27 cellular contexts compared by ENCODE assay signal in the genomic region with DNA sequence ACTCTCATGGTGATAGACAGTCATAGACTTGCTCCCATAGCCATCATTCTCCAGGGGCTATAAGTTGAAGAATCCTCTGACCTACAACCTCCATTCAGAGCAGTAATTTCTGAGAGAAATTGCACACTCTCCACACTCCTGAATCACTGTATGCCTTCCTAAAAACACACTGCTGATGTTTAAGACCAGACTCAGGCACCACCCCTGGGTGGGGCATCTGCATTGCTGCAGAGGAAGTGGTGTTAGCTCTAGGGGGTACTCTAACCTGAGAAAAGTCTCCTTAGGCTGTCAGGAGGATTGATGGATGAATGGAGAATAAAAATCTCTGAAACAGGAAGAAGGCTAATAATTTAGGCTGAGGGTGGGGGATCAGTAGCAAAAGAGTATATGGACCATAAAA.
"Had no signal": no experiment of that assay in that cellular context is flagged by ENCODE, and none has a peak within 500 bp of the region (broad histone marks: within the 10 kb centered on the region; RNA-seq: fewer than 3 reads in every experiment).

No MANE protein-coding gene starts in this region.

- H3K4me1 Mint-ChIP-seq: memory B cell, naive B cell, nephron, neural progenitor cell had no signal

- ATAC-seq: foreskin keratinocyte, gastroesophageal sphincter, heart left ventricle, left cardiac atrium, left ventricle myocardium superior, lower lobe of right lung, sciatic nerve had no signal

- H3K4me1 ChIP-seq: esophagus muscularis mucosa, gastroesophageal sphincter, heart left ventricle, lower lobe of right lung, neural progenitor cell, prostate gland, right atrium auricular region, stomach, thyroid gland had no signal

- H3K4me3 Mint-ChIP-seq: memory B cell, naive B cell, nephron, neural progenitor cell, type B pancreatic cell had no signal

- H3K4me3 ChIP-seq: coronary artery, esophagus muscularis mucosa, gastroesophageal sphincter, heart left ventricle, hepatocyte, lower lobe of right lung, neural progenitor cell, prostate gland, right atrium auricular region, smooth muscle cell, stomach, thyroid gland had no signal

- H3K27ac Mint-ChIP-seq: memory B cell, naive B cell, nephron, neural progenitor cell, type B pancreatic cell had no signal

- H3K9me3 Mint-ChIP-seq: memory B cell, naive B cell had no signal

- DNase-seq: dermis blood vessel endothelial cell; effector memory CD4-positive, alpha-beta T cell; foreskin keratinocyte; heart left ventricle; left cardiac atrium; left ventricle myocardium superior; lower lobe of right lung; naive B cell; stimulated activated CD4-positive, alpha-beta T cell treated with anti-CD3 and anti-CD28 coated beads, Interleukin-12 subunit alpha, Interleukin-12 subunit beta, amount 100 ng/mL, for 4 hours; stimulated activated CD4-positive, alpha-beta T cell treated with anti-CD3 and anti-CD28 coated beads, Interleukin-1b, Interleukin-23, amount 100 ng/mL, for 48 hours; stimulated activated CD4-positive, alpha-beta T cell treated with anti-CD3 and anti-CD28 coated beads, Interleukin-4, amount 100 ng/mL, for 1 hour; stimulated activated CD8-positive, alpha-beta memory T cell treated with anti-CD3 and anti-CD28 coated beads, Interleukin-4, amount 100 ng/mL, for 48 hours; stimulated activated naive CD4-positive, alpha-beta T cell treated with Interleukin-2 at 50 U/mL for 16 hours; stomach; thyroid gland had no signal

- H3K36me3 Mint-ChIP-seq: memory B cell, naive B cell, neural progenitor cell had no signal

- H3K9me3 ChIP-seq: lower lobe of right lung, prostate gland, thyroid gland had no signal

- H3K27ac ChIP-seq: coronary artery, esophagus muscularis mucosa, foreskin keratinocyte, gastroesophageal sphincter, heart left ventricle, hepatocyte, lower lobe of right lung, neural progenitor cell, prostate gland, right atrium auricular region, stomach, thyroid gland had no signal

- H3K36me3 ChIP-seq: esophagus muscularis mucosa, gastroesophageal sphincter, heart left ventricle, lower lobe of right lung, neural progenitor cell, prostate gland, right atrium auricular region, stomach, thyroid gland had no signal

- H3K27me3 ChIP-seq: esophagus muscularis mucosa, foreskin keratinocyte, heart left ventricle, neural progenitor cell, right atrium auricular region, thyroid gland had no signal
